13 cellular contexts compared by ENCODE assay signal in genomic region chr4:82864336-82865001, GRCh38. TPM values are rescaled to one million over a fixed set of nuclear protein-coding genes. Genes with fewer than 3 reads are reported as not detected.
A peak's percentile ranks its signal among the peaks of the same experiment; 100 is the strongest.
DNase-seq lines count a peak whose midpoint lies in the region; ATAC-seq lines count a peak whose summit lies in the region.
"Had no signal": no experiment of that assay in that cellular context is flagged by ENCODE, and none has a peak within 500 bp of the region (broad histone marks: within the 10 kb centered on the region; RNA-seq: fewer than 3 reads in every experiment).

No MANE protein-coding gene starts in this region.

- ATAC-seq in HG02623 (IDR thresholded peaks at IDR 0.05; ENCODE audit: unreplicated experiment) = no peak

- CTCF ChIA-PET in activated CD4-positive, alpha-beta memory T cell treated with anti-CD3 and anti-CD28 coated beads, Interleukin-2, amount 10 ng/mL, durations not matched to agents 7 days and 5 days (lab: Charles Lee) = interaction anchor here (0.6 to 2.7 kb wide), 3 partner anchors 10 to 35 kb away, joined by 3 to 13 read pairs (median 11); partner anchors contain the start of gene THAP9

- peak; percentile 21 for DNase-seq in stimulated activated CD4-positive, alpha-beta T cell treated with anti-CD3 and anti-CD28 coated beads, Interleukin-15, amount 100 ng/mL, for 24 hours
- no peak for DNase-seq in stimulated activated CD4-positive, alpha-beta T cell treated with anti-CD3 and anti-CD28 coated beads, Interleukin-12 subunit alpha, Interleukin-12 subunit beta, amount 100 ng/mL, for 4 hours
- peak; percentile 30 for DNase-seq in activated CD4-positive, alpha-beta memory T cell treated with anti-CD3 and anti-CD28 coated beads, Interleukin-2, amount 10 ng/mL, durations not matched to agents 7 days and 5 days
- DNase-seq in epithelial cell of prostate (ENCODE audit: low read depth, low spot score) (no peak), cerebellum (ENCODE audit: low spot score) (no peak), D341Med (ENCODE audit: low spot score) (no peak), NCI-H774 (lab: John Stamatoyannopoulos, UW) (no peak)
- DNase-seq: GOT3; NCI-H2081 treated with DMSO at 0.1 percent for 48 hours; NK-92 treated with Interleukin-12 subunit alpha and Interleukin-12 subunit beta, amount 100 ng/mL, for 24 hours had no signal

- H3K36me3 Mint-ChIP-seq in activated CD4-positive, alpha-beta memory T cell treated with anti-CD3 and anti-CD28 coated beads, Interleukin-2, amount 10 ng/mL, durations not matched to agents 7 days and 5 days (ENCODE audit: low read depth) = peaks cover 63% of the 10 kb centered on the region

- peak overlapping the region; percentile 33 for H3K4me3 Mint-ChIP-seq in activated CD4-positive, alpha-beta memory T cell treated with anti-CD3 and anti-CD28 coated beads, Interleukin-2, amount 10 ng/mL, durations not matched to agents 7 days and 5 days
- H3K4me3 Mint-ChIP-seq: B cell had no signal

- POLR2A ChIA-PET in activated CD4-positive, alpha-beta memory T cell treated with anti-CD3 and anti-CD28 coated beads, Interleukin-2, amount 10 ng/mL, durations not matched to agents 7 days and 5 days (lab: Charles Lee) = interaction anchor here (0.6 to 2.7 kb wide), 8 partner anchors 12 to 510 kb away, joined by 3 to 18 read pairs (median 3); partner anchors contain the start of genes HNRNPDL and SEC31A

- H3K9me3 Mint-ChIP-seq in activated CD4-positive, alpha-beta memory T cell treated with anti-CD3 and anti-CD28 coated beads, Interleukin-2, amount 10 ng/mL, durations not matched to agents 7 days and 5 days = no peaks in the 10 kb centered on the region

- peak overlapping the region; percentile 86 for H3K27ac Mint-ChIP-seq in activated CD4-positive, alpha-beta memory T cell treated with anti-CD3 and anti-CD28 coated beads, Interleukin-2, amount 10 ng/mL, durations not matched to agents 7 days and 5 days

- H3K27ac ChIP-seq in epithelial cell of prostate = peak overlapping the region; percentile 83
- H3K27ac ChIP-seq: parathyroid adenoma had no signal

- peaks cover 33% of the 10 kb centered on the region for H3K4me1 Mint-ChIP-seq in activated CD4-positive, alpha-beta memory T cell treated with anti-CD3 and anti-CD28 coated beads, Interleukin-2, amount 10 ng/mL, durations not matched to agents 7 days and 5 days
- H3K4me1 Mint-ChIP-seq: B cell had no signal

- no peaks in the 10 kb centered on the region for H3K27me3 Mint-ChIP-seq in activated CD4-positive, alpha-beta memory T cell treated with anti-CD3 and anti-CD28 coated beads, Interleukin-2, amount 10 ng/mL, durations not matched to agents 7 days and 5 days
- H3K27me3 Mint-ChIP-seq: B cell had no signal

RNA-seq across cellular contexts. Expression of gene SEC31A, which starts 26.5 kb away (rescaled TPM):
- 100 to 1,000 TPM; 102 to 108 TPM for total RNA-seq in activated CD4-positive, alpha-beta memory T cell treated with anti-CD3 and anti-CD28 coated beads, Interleukin-2, amount 10 ng/mL, durations not matched to agents 7 days and 5 days
- 149 TPM for total RNA-seq in cerebellum

RNA-seq across cellular contexts. Expression of gene THAP9, which starts 36.1 kb away (rescaled TPM):
- 1 to 10 TPM; 2.0 to 2.4 TPM for total RNA-seq in activated CD4-positive, alpha-beta memory T cell treated with anti-CD3 and anti-CD28 coated beads, Interleukin-2, amount 10 ng/mL, durations not matched to agents 7 days and 5 days
- total RNA-seq in cerebellum = 18.8 TPM

Comparison
In these comparisons a context has a peak if more than half of its experiments do, and no peak if none do; other contexts are left out.
1. DNase-seq: peak in stimulated activated CD4-positive, alpha-beta T cell treated with anti-CD3 and anti-CD28 coated beads, Interleukin-15, amount 100 ng/mL, for 24 hours (single experiment) and activated CD4-positive, alpha-beta memory T cell treated with anti-CD3 and anti-CD28 coated beads, Interleukin-2, amount 10 ng/mL, durations not matched to agents 7 days and 5 days (single experiment); none in stimulated activated CD4-positive, alpha-beta T cell treated with anti-CD3 and anti-CD28 coated beads, Interleukin-12 subunit alpha, Interleukin-12 subunit beta, amount 100 ng/mL, for 4 hours (single experiment), epithelial cell of prostate (single experiment), cerebellum (single experiment), D341Med (single experiment) and NCI-H774 (single experiment).